In genomic region chr15:75531041-75531450, GRCh38 we compare ENCODE assay signal across 11 cellular contexts. TPM values are rescaled to one million over a fixed set of nuclear protein-coding genes. Genes with fewer than 3 reads are reported as not detected.
DNase-seq lines count a peak whose midpoint lies in the region; ATAC-seq and TF ChIP-seq lines count a peak whose summit lies in the region.
"Had no signal": no experiment of that assay in that cellular context is flagged by ENCODE, and none has a peak within 500 bp of the region (broad histone marks: within the 10 kb centered on the region; RNA-seq: fewer than 3 reads in every experiment).

No MANE protein-coding gene starts in this region.

- intact Hi-C loops in IMR-90 (cut with micrococcal nuclease) (loop anchor here (5.0 kb wide), 1 partner anchor 46 kb away; the partner anchor contains the start of gene PTPN9), body of pancreas (cut with DNase I) (no loop called here)

- TF ChIP-seq POLR2A in IMR-90 (IDR thresholded peaks at IDR 0.05; ENCODE audit: low read depth, low read length) (no peak), body of pancreas (IDR thresholded peaks at IDR 0.05) (no peak)

- TF ChIP-seq CTCF in IMR-90 (conservative IDR thresholded peaks at IDR 0.05; ENCODE audit: low read depth, low read length) (no peak), body of pancreas (IDR thresholded peaks at IDR 0.05) (no peak), right atrium auricular region (IDR thresholded peaks at IDR 0.05) (no peak), smooth muscle cell (IDR thresholded peaks at IDR 0.05; ENCODE audit: borderline replicate concordance, insufficient read depth, poor library complexity, severe bottlenecking) (no peak)

- peaks cover 15% of the 10 kb centered on the region for H3K36me3 Mint-ChIP-seq in activated naive CD4-positive, alpha-beta T cell treated with anti-CD3 and anti-CD28 coated beads, Interleukin-2, amount 10 ng/mL, durations not matched to agents 7 days and 5 days

- H3K4me2 ChIP-seq in IMR-90 (ENCODE audit: low read depth, low read length) (0 out of 2 replicates have a peak overlapping the region, but pooled peaks have one; percentile 30), smooth muscle cell (no peak overlapping the region)

- H2AK5ac ChIP-seq in IMR-90 (ENCODE audit: low read depth, low read length) = no peak overlapping the region

- no peak overlapping the region for H4K8ac ChIP-seq in IMR-90 (ENCODE audit: low read depth in 2 of 2, low read length in 2 of 2)

- no peak overlapping the region for H2BK20ac ChIP-seq in IMR-90 (ENCODE audit: low read depth, low read length)

- no peaks in the 10 kb centered on the region for H3K27me3 ChIP-seq in IMR-90 (ENCODE audit: control insufficient read depth, insufficient read depth, low read length)
- no peaks in the 10 kb centered on the region for H3K27me3 ChIP-seq in body of pancreas
- no peaks in the 10 kb centered on the region for H3K27me3 ChIP-seq in right atrium auricular region
- no peaks in the 10 kb centered on the region for H3K27me3 ChIP-seq in smooth muscle cell (ENCODE audit: low read depth)
- H3K27me3 ChIP-seq: spleen had no signal

- peak; percentile 40 for DNase-seq in IMR-90
- peak; percentile 20 to 47 (median 24) for DNase-seq in body of pancreas
- DNase-seq in right atrium auricular region (ENCODE audit: low spot score) = peak; percentile 64
- no peak for DNase-seq in smooth muscle cell (lab: John Stamatoyannopoulos, UW; ENCODE audit: unreplicated experiment)
- no peak for DNase-seq in activated naive CD4-positive, alpha-beta T cell treated with anti-CD3 and anti-CD28 coated beads, Interleukin-2, amount 10 ng/mL, durations not matched to agents 7 days and 5 days
- no peak for DNase-seq in activated CD4-positive, CD25-positive, alpha-beta regulatory T cell (lab: John Stamatoyannopoulos, UW)
- no peak for DNase-seq in effector CD4-positive, alpha-beta T cell
- DNase-seq: RPMI8226, spleen had no signal

- H2AFZ ChIP-seq in IMR-90 (replicated peaks; ENCODE audit: low read length, poor library complexity) (no peak overlapping the region), smooth muscle cell (ENCODE audit: low read depth) (no peak overlapping the region)

- no peak overlapping the region for H3K56ac ChIP-seq in IMR-90 (ENCODE audit: extremely low read depth, insufficient read depth, low read length)

- H3F3A ChIP-seq in smooth muscle cell (ENCODE audit: low read depth) = peaks cover 12% of the 10 kb centered on the region

- dilution Hi-C loops in IMR-90 (cut with HindIII; ENCODE audit: low sequenced_read_pairs, unreplicated experiment) = no loop called here

- H3K27ac ChIP-seq in IMR-90 (ENCODE audit: insufficient read depth, low read length) (no peak overlapping the region), body of pancreas (peak overlapping the region in 2 of 4 donors; percentile 24 to 44), right atrium auricular region (peak overlapping the region; percentile 66 to 74), smooth muscle cell (ENCODE audit: low read depth) (peak overlapping the region; percentile 3)

- no peak overlapping the region for H3K27ac Mint-ChIP-seq in activated naive CD4-positive, alpha-beta T cell treated with anti-CD3 and anti-CD28 coated beads, Interleukin-2, amount 10 ng/mL, durations not matched to agents 7 days and 5 days
- H3K27ac Mint-ChIP-seq: IgD-negative memory B cell had no signal

- no peak overlapping the region for H3K18ac ChIP-seq in IMR-90 (ENCODE audit: low read depth, low read length)

- H3K9ac ChIP-seq in IMR-90 (ENCODE audit: low read depth, low read length) (no peak overlapping the region), smooth muscle cell (ENCODE audit: low read depth) (no peak overlapping the region)

- H3K4me1 ChIP-seq in IMR-90 (ENCODE audit: control insufficient read depth, insufficient read depth, low read length) (peaks cover 7% of the 10 kb centered on the region), body of pancreas (peaks cover 22% of the 10 kb centered on the region), right atrium auricular region (peaks cover 0 to 33% of the 10 kb centered on the region in 2 donors), smooth muscle cell (ENCODE audit: low read depth) (no peaks in the 10 kb centered on the region)

- H4K20me1 ChIP-seq in IMR-90 (ENCODE audit: insufficient read depth, low read length) = peaks cover 72% of the 10 kb centered on the region
- peaks cover 88% of the 10 kb centered on the region for H4K20me1 ChIP-seq in smooth muscle cell (ENCODE audit: low read depth)

- peaks cover 8% of the 10 kb centered on the region for H3K4me1 Mint-ChIP-seq in activated naive CD4-positive, alpha-beta T cell treated with anti-CD3 and anti-CD28 coated beads, Interleukin-2, amount 10 ng/mL, durations not matched to agents 7 days and 5 days

- no peak for TF ChIP-seq RAD21 in IMR-90 (IDR thresholded peaks at IDR 0.05; ENCODE audit: low read length)

- H2BK120ac ChIP-seq in IMR-90 (ENCODE audit: low read depth, low read length) = no peak overlapping the region

- peaks cover 36 to 69% of the 10 kb centered on the region in 2 experiments for H3K79me1 ChIP-seq in IMR-90 (ENCODE audit: low read depth in 1 of 2, low read length in 2 of 2)

- H2AK9ac ChIP-seq in IMR-90 (replicated peaks; ENCODE audit: low read depth, low read length, poor library complexity) = no peak overlapping the region

- H4K5ac ChIP-seq in IMR-90 (ENCODE audit: low read depth, low read length) = no peak overlapping the region

- no peak overlapping the region for H3K4me3 Mint-ChIP-seq in activated naive CD4-positive, alpha-beta T cell treated with anti-CD3 and anti-CD28 coated beads, Interleukin-2, amount 10 ng/mL, durations not matched to agents 7 days and 5 days
- H3K4me3 Mint-ChIP-seq: IgD-negative memory B cell had no signal

- H3K4me3 ChIP-seq in IMR-90 (ENCODE audit: insufficient read depth, low read depth, low read length) (no peak overlapping the region), body of pancreas (no peak overlapping the region), right atrium auricular region (no peak overlapping the region), smooth muscle cell (no peak overlapping the region)
- H3K4me3 ChIP-seq: spleen had no signal

- H4K91ac ChIP-seq in IMR-90 (ENCODE audit: insufficient read depth, low read depth, low read length) = no peak overlapping the region

- POLR2A ChIA-PET in IMR-90 (lab: Charles Lee; ENCODE audit: unreplicated experiment) = no interaction called here

- no peak for ATAC-seq in IMR-90 (ENCODE audit: low read depth)
- ATAC-seq in body of pancreas = no peak
- ATAC-seq in GM21367 (IDR thresholded peaks at IDR 0.05; ENCODE audit: unreplicated experiment) = no peak

- BruUV-seq in IMR-90 (replicated peaks; lab: Mats Ljungman, UMichigan) = no TSS peak

- CTCF ChIA-PET in IMR-90 (lab: Yijun Ruan, JAX) = interaction anchor here (0.7 to 2.6 kb wide), 2 partner anchors 12 to 105 kb away, joined by 10 to 12 read pairs; no protein-coding TSS in a partner anchor
- CTCF ChIA-PET in activated naive CD4-positive, alpha-beta T cell treated with anti-CD3 and anti-CD28 coated beads, Interleukin-2, amount 10 ng/mL, durations not matched to agents 7 days and 5 days (lab: Charles Lee) = interaction anchor here (0.6 kb wide), 1 partner anchor 32 kb away, joined by 3 read pairs; no protein-coding TSS in a partner anchor

- no peak overlapping the region for H2BK15ac ChIP-seq in IMR-90 (ENCODE audit: low read depth, low read length)

- H3K9me3 ChIP-seq in IMR-90 (ENCODE audit: control insufficient read depth, insufficient read depth, low read length) (no peaks in the 10 kb centered on the region), body of pancreas (no peaks in the 10 kb centered on the region), right atrium auricular region (no peaks in the 10 kb centered on the region), smooth muscle cell (replicated peaks; ENCODE audit: low read depth) (no peaks in the 10 kb centered on the region)
- H3K9me3 ChIP-seq: spleen had no signal

- peaks cover 77% of the 10 kb centered on the region for H3K79me2 ChIP-seq in smooth muscle cell (ENCODE audit: low read depth)

- H3K36me3 ChIP-seq in IMR-90 (ENCODE audit: control insufficient read depth, insufficient read depth, low read length) (peaks cover 5% of the 10 kb centered on the region), body of pancreas (replicated peaks in 1 of 2; ENCODE audit: insufficient read depth in 1 of 2, low read depth in 2 of 2) (no peaks in the 10 kb centered on the region), right atrium auricular region (peaks cover 11% of the 10 kb centered on the region), smooth muscle cell (ENCODE audit: low read depth) (no peaks in the 10 kb centered on the region)

- in situ Hi-C loops in IMR-90 (cut with MboI; ENCODE audit: low sequenced_read_pairs) = no loop called here

- no peak overlapping the region for H3K4ac ChIP-seq in IMR-90 (ENCODE audit: low read depth, low read length)

- no CpG with 5 or more reads among the region's 3 CpGs for WGBS in IMR-90 (ENCODE audit: extremely low coverage in 2 of 2, insufficient read length in 1 of 2), 2 experiments
- 64 to 66% methylated on average over 3 of the region's 3 CpGs for WGBS in body of pancreas, 2 donors
- WGBS in smooth muscle cell (ENCODE audit: low lambda C conversion rate) = 68% methylated on average over 3 of the region's 3 CpGs

- peaks cover 18% of the 10 kb centered on the region for H3K9me1 ChIP-seq in IMR-90 (ENCODE audit: insufficient read depth, low read length)

- no peak overlapping the region for H3K23ac ChIP-seq in IMR-90 (ENCODE audit: low read depth, low read length)

- H2BK5ac ChIP-seq in IMR-90 (ENCODE audit: low read depth, low read length, poor library complexity, severe bottlenecking) = no peak overlapping the region

- no peaks in the 10 kb centered on the region for H3K27me3 Mint-ChIP-seq in activated naive CD4-positive, alpha-beta T cell treated with anti-CD3 and anti-CD28 coated beads, Interleukin-2, amount 10 ng/mL, durations not matched to agents 7 days and 5 days
- H3K27me3 Mint-ChIP-seq: IgD-negative memory B cell had no signal

- no peak overlapping the region for H3K14ac ChIP-seq in IMR-90 (replicated peaks; ENCODE audit: low read depth, low read length)

- H3K9me3 Mint-ChIP-seq in activated naive CD4-positive, alpha-beta T cell treated with anti-CD3 and anti-CD28 coated beads, Interleukin-2, amount 10 ng/mL, durations not matched to agents 7 days and 5 days = no peaks in the 10 kb centered on the region
- H3K9me3 Mint-ChIP-seq: IgD-negative memory B cell had no signal

TF ChIP-seq in IMR-90, 13 proteins besides CTCF, POLR2A, EP300 and RAD21 (continues in another document):
- TF ChIP-seq BHLHE40 (IDR thresholded peaks at IDR 0.05; ENCODE audit: low read depth, low read length) = no peak
- no peak for TF ChIP-seq SMC3 (IDR thresholded peaks at IDR 0.05; ENCODE audit: low read depth, low read length)
- TF ChIP-seq MAZ (IDR thresholded peaks at IDR 0.05; ENCODE audit: borderline replicate concordance, low read depth, low read length) = no peak
- no peak for TF ChIP-seq MXI1 (IDR thresholded peaks at IDR 0.05; ENCODE audit: borderline replicate concordance, low read depth, low read length)

RNA-seq across cellular contexts. Expression of gene PTPN9, which starts 48.1 kb away (rescaled TPM):
- 20.0 and 26.5 TPM in 2 replicates for total RNA-seq in IMR-90 (2012; rRNA removed)
- polyA plus RNA-seq in IMR-90 (2012; rRNA removed) = 26.3 and 38.9 TPM in 2 replicates
- polyA plus RNA-seq in IMR-90 (2012; cell fraction: cytosol; rRNA removed) = 12.9 and 26.0 TPM in 2 replicates
- 19.8 and 20.1 TPM in 2 replicates for polyA plus RNA-seq in IMR-90 (2012; cell fraction: nucleus; rRNA removed; ENCODE audit: low replicate concordance)
- total RNA-seq in body of pancreas = 1 to 10 TPM; 7.3 to 9.9 TPM
- total RNA-seq in right atrium auricular region = 1 to 10 TPM; 9.6 to 9.9 TPM
- 20.3 and 24.2 TPM in 2 replicates for total RNA-seq in smooth muscle cell
- 21.6 and 23.4 TPM in 2 replicates for polyA plus RNA-seq in smooth muscle cell

Comparison
In these comparisons a context has a peak if more than half of its experiments do, and no peak if none do; other contexts are left out.
1. DNase-seq: peak in IMR-90 (single experiment), body of pancreas (4 of 4) and right atrium auricular region (single experiment); none in smooth muscle cell (single experiment), activated naive CD4-positive, alpha-beta T cell treated with anti-CD3 and anti-CD28 coated beads, Interleukin-2, amount 10 ng/mL, durations not matched to agents 7 days and 5 days (single experiment), activated CD4-positive, CD25-positive, alpha-beta regulatory T cell (0 of 4) and effector CD4-positive, alpha-beta T cell (single experiment).